15 cellular contexts compared by ENCODE assay signal in the genomic region with DNA sequence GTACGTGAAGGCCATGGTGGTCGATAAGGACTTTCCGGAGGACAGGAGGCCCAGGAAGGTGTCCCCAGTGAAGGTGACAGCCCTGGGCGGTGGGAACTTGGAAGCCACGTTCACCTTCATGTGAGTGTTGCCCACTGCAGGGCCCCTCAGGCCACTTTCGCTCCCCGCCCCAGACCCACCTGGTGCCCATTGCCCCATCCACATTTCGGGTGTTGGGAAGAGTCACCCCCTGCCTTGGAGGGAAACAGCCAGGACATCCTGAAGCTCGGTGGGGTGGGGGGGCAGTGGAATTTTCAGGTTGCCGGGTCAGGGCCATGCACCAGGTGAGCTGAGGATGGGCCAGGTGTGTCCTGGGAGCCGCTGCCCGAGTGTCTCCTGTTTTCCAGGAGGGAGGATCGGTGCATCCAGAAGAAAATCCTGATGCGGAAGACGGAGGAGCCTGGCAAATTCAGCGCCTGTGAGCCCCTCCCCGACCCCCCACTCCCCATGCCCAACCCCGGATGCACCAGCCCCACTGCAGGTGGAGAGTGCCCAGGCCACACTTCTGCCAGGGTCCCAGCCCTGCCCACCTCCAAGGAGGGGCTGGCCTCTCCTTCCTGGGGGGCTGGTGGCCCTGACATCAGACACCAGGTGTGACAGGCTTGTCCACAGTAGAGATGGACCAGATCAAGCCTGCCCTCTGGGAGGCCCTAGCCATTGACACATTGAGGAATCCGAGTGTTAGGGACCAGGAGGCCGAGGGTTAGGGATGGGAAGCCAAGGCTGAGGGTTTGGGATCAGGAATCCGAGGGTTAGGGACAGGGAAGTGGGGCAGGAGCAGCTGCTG. TPM values are rescaled to one million over a fixed set of nuclear protein-coding genes. Genes with fewer than 3 reads are reported as not detected.
DNase-seq lines count a peak whose midpoint lies in the region; ATAC-seq and TF ChIP-seq lines count a peak whose summit lies in the region.
"Not testable (repeated sequence)": the region's sequence is repeated elsewhere in the genome, so short reads cannot be mapped to it uniquely, and the experiment has no call there.
"Had no signal": no experiment of that assay in that cellular context is flagged by ENCODE, and none has a peak within 500 bp of the region (broad histone marks: within the 10 kb centered on the region; RNA-seq: fewer than 3 reads in every experiment).

No MANE protein-coding gene starts in this region.

- not testable (repeated sequence) for TF ChIP-seq EP300 in sigmoid colon (IDR thresholded peaks at IDR 0.05); suprapubic skin (IDR thresholded peaks at IDR 0.05)

- intact Hi-C loops in natural killer cell (cut with micrococcal nuclease); sigmoid colon (cut with DNase I): not testable (repeated sequence)

- not testable (repeated sequence) for H3K27me3 ChIP-seq in sigmoid colon
- peaks cover 22% of the 10 kb centered on the region for H3K27me3 ChIP-seq in suprapubic skin

- H3K4me1 Mint-ChIP-seq in activated T-cell treated with anti-CD3 and anti-CD28 coated beads, Interleukin-2, amount 50 U/mL, for 24 hours (ENCODE audit: low read depth); natural killer cell: not testable (repeated sequence)

- not testable (repeated sequence) for TF ChIP-seq CTCF in natural killer cell (IDR thresholded peaks at IDR 0.05); sigmoid colon (IDR thresholded peaks at IDR 0.05); suprapubic skin (IDR thresholded peaks at IDR 0.05)

- not testable (repeated sequence) for H3K36me3 Mint-ChIP-seq in activated T-cell treated with anti-CD3 and anti-CD28 coated beads, Interleukin-2, amount 50 U/mL, for 24 hours (ENCODE audit: low read depth); natural killer cell

- 71 to 86% methylated on average over 20 of the region's 21 CpGs for WGBS in sigmoid colon, 2 donors
- 100% methylated on average over 2 of the region's 21 CpGs for whole genome bisulfite sequencing in suprapubic skin

- H3K27ac ChIP-seq in sigmoid colon, suprapubic skin: not testable (repeated sequence)

- ATAC-seq in left lobe of liver, natural killer cell: not testable (repeated sequence)

- H3K27me3 Mint-ChIP-seq in activated T-cell treated with anti-CD3 and anti-CD28 coated beads, Interleukin-2, amount 50 U/mL, for 24 hours = peaks cover 12% of the 10 kb centered on the region
- H3K27me3 Mint-ChIP-seq in natural killer cell (ENCODE audit: low read depth in 2 of 2) = peaks cover 7 to 13% of the 10 kb centered on the region in 2 donors

- not testable (repeated sequence) for H3K4me1 ChIP-seq in sigmoid colon, suprapubic skin

- not testable (repeated sequence) for H3K36me3 ChIP-seq in sigmoid colon, suprapubic skin

- not testable (repeated sequence) for TF ChIP-seq POLR2A in sigmoid colon (IDR thresholded peaks at IDR 0.05); suprapubic skin (IDR thresholded peaks at IDR 0.05)

- H3K9me3 Mint-ChIP-seq in activated T-cell treated with anti-CD3 and anti-CD28 coated beads, Interleukin-2, amount 50 U/mL, for 24 hours; natural killer cell: not testable (repeated sequence)

- H3K4me3 ChIP-seq in sigmoid colon, suprapubic skin: not testable (repeated sequence)

- not testable (repeated sequence) for H3K4me3 Mint-ChIP-seq in activated T-cell treated with anti-CD3 and anti-CD28 coated beads, Interleukin-2, amount 50 U/mL, for 24 hours; natural killer cell

- peak; percentile 11 for DNase-seq in activated T-cell treated with anti-CD3 and anti-CD28 coated beads, Interleukin-2, amount 50 U/mL, for 24 hours
- DNase-seq in left lobe of liver (ENCODE audit: low spot score) (peak; percentile 38), natural killer cell (peak; percentile 4), sigmoid colon (peak; percentile 30), suprapubic skin (ENCODE audit: low spot score in 2 of 2) (peak; percentile 49 to 60)

- not testable (repeated sequence) for H3K9me3 ChIP-seq in sigmoid colon, suprapubic skin

- H3K27ac Mint-ChIP-seq in activated T-cell treated with anti-CD3 and anti-CD28 coated beads, Interleukin-2, amount 50 U/mL, for 24 hours; natural killer cell: not testable (repeated sequence)

RNA-seq across cellular contexts. Expression of gene OBP2A, which starts 1.1 kb away (rescaled TPM):
- total RNA-seq in left lobe of liver (not detected), natural killer cell (not detected), sigmoid colon (not detected), suprapubic skin (1 to 10 TPM in 3 of 4 donors, not detected in 1; 1.0 to 3.9 (median 1.7) TPM)
- polyA plus RNA-seq in sigmoid colon = not detected
- total RNA-seq: A172; A673; Calu3; CD4-positive, alpha-beta memory T cell; Daoy; G401; GM23338; H4; H9 had no signal
- polyA plus RNA-seq: BJ; CD4-positive, alpha-beta memory T cell; GM23338 had no signal

RNA-seq across cellular contexts. Expression of gene PAEP, which starts 14.6 kb away (rescaled TPM):
- total RNA-seq in left lobe of liver (not detected), natural killer cell (not detected), sigmoid colon (not detected), suprapubic skin (1 to 10 TPM in 1 of 4 donors, not detected in 3; 5.6 TPM)
- polyA plus RNA-seq in sigmoid colon = not detected
- total RNA-seq: A172; A673; CD4-positive, alpha-beta memory T cell; Daoy; G401; GM23338; H9 had no signal
- polyA plus RNA-seq: BJ; CD4-positive, alpha-beta memory T cell; GM23338 had no signal

RNA-seq across cellular contexts. Expression of gene LCN1, which starts 25.8 kb away (rescaled TPM):
- total RNA-seq in left lobe of liver (not detected), natural killer cell (not detected), sigmoid colon (not detected), suprapubic skin (not detected)
- polyA plus RNA-seq in sigmoid colon = under 1 TPM in 1 of 3 donors, not detected in 2; 0.10 TPM
- total RNA-seq: A673; Calu3; CD4-positive, alpha-beta memory T cell; Daoy; G401; GM23338; H4; H9 had no signal
- polyA plus RNA-seq: BJ; CD4-positive, alpha-beta memory T cell had no signal

RNA-seq across cellular contexts. Expression of gene MRPS2, which starts 46.5 kb away (rescaled TPM):
- total RNA-seq in left lobe of liver (30.7 TPM), natural killer cell (10 to 100 TPM; 15.6 to 26.7 (median 24.7) TPM), sigmoid colon (10 to 100 TPM; 30.0 to 38.0 (median 36.4) TPM), suprapubic skin (10 to 100 TPM; 51.5 to 61.7 (median 55.1) TPM)
- 10 to 100 TPM; 36.5 to 61.6 (median 37.8) TPM for polyA plus RNA-seq in sigmoid colon

Comparison
In these comparisons a context has a peak if more than half of its experiments do, and no peak if none do; other contexts are left out.
1. DNase-seq: peak in every context shown above with its lines; median percentile 54 in suprapubic skin; 38 in left lobe of liver; 30 in sigmoid colon; 11 in activated T-cell treated with anti-CD3 and anti-CD28 coated beads, Interleukin-2, amount 50 U/mL, for 24 hours; 4 in natural killer cell.